Comparison of ENCODE assay signal across 16 cellular contexts in the genomic region with DNA sequence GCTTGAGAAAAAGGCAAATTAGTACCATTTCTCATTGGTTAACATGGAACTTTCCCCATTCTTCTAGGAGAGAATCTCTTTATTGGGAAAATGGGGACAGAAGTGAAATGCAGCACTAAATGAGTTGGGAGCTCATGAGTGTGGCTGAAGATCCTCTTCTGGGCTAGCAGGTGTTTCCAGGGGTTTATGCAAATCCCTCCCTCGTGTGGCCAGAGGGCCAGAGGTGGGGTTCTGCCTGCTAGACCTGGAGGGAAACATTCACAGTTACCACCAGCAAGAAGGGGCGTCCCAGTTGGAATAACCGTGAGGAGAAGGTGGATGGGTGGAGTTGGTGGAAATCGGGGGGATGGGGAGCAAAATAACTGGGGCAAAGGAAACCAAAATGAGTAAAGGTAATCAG.
DNase-seq lines count a peak whose midpoint lies in the region; ATAC-seq, FAIRE-seq and TF ChIP-seq lines count a peak whose summit lies in the region.
"Had no signal": no experiment of that assay in that cellular context is flagged by ENCODE, and none has a peak within 500 bp of the region (broad histone marks: within the 10 kb centered on the region; RNA-seq: fewer than 3 reads in every experiment).

No MANE protein-coding gene starts in this region.

- no peak overlapping the region for H3K4me3 ChIP-seq in BLaER1
- no peak overlapping the region for H3K4me3 ChIP-seq in OCI-LY7 (ENCODE audit: low read depth, low read length, poor library complexity, severe bottlenecking)
- H3K4me3 ChIP-seq in osteoblast (ENCODE audit: insufficient read depth, low read length) = no peak overlapping the region
- H3K4me3 ChIP-seq: GM23248 had no signal

- H3K36me3 ChIP-seq in BLaER1 (no peaks in the 10 kb centered on the region), OCI-LY7 (ENCODE audit: insufficient read depth, low read length) (no peaks in the 10 kb centered on the region), osteoblast (ENCODE audit: insufficient read depth, low read length) (no peaks in the 10 kb centered on the region)
- H3K36me3 ChIP-seq: BE2C had no signal

- no TSS peak for BruUV-seq in OCI-LY7 (replicated peaks; lab: Mats Ljungman, UMichigan)

- CTCF ChIA-PET in OCI-LY7 (lab: Charles Lee; ENCODE audit: unreplicated experiment) = no interaction called here

- TF ChIP-seq CTCF in OCI-LY7 (conservative IDR thresholded peaks at IDR 0.05; ENCODE audit: low read length) (no peak), osteoblast (IDR thresholded peaks at IDR 0.05; ENCODE audit: extremely low read depth, low read depth, low read length) (no peak)

- no peak for DNase-seq in GM12891 (ENCODE audit: insufficient read length, low spot score)
- peak; percentile 18 for DNase-seq in OCI-LY7 (ENCODE audit: low spot score)
- no peak for DNase-seq in osteoblast (ENCODE audit: insufficient read length, low spot score, missing footprints)
- no peak for DNase-seq in MV-4-11 (lab: John Stamatoyannopoulos, UW)
- DNase-seq in NCI-H748 (lab: John Stamatoyannopoulos, UW; ENCODE audit: unreplicated experiment) = no peak
- DNase-seq: BE2C; Caco-2; CD8-positive, alpha-beta memory T cell; DND-41; GF-D8 had no signal

- no peaks in the 10 kb centered on the region for H4K20me1 ChIP-seq in BLaER1
- H4K20me1 ChIP-seq in OCI-LY7 (ENCODE audit: insufficient read depth, low read length) = no peaks in the 10 kb centered on the region
- no peaks in the 10 kb centered on the region for H4K20me1 ChIP-seq in osteoblast (ENCODE audit: insufficient read depth, low read length)

- H3K4me2 ChIP-seq in BLaER1 (peak overlapping the region; percentile 60), OCI-LY7 (ENCODE audit: low read length) (peak overlapping the region; percentile 20; the same call in 1 of the 2 replicates), osteoblast (ENCODE audit: insufficient read depth, low read length) (no peak overlapping the region)

- no peaks in the 10 kb centered on the region for H3K79me2 ChIP-seq in OCI-LY7 (ENCODE audit: insufficient read depth, low read depth, low read length)
- no peaks in the 10 kb centered on the region for H3K79me2 ChIP-seq in osteoblast (ENCODE audit: insufficient read depth, low read length)

- peaks cover 53% of the 10 kb centered on the region for H3K4me1 ChIP-seq in BLaER1
- peaks cover 15% of the 10 kb centered on the region for H3K4me1 ChIP-seq in OCI-LY7 (ENCODE audit: insufficient read depth, low read length, poor library complexity, severe bottlenecking)
- H3K4me1 ChIP-seq in osteoblast (ENCODE audit: insufficient read depth, low read length) = peaks cover 19% of the 10 kb centered on the region
- H3K4me1 ChIP-seq: BE2C, Caco-2 had no signal

- no peak for FAIRE-seq in GM12891 (lab: Jason Lieb, UNC)
- FAIRE-seq: A204.1, H54 had no signal

- POLR2A ChIA-PET in OCI-LY7 (lab: Charles Lee) = interaction anchor here (0.6 to 1.3 kb wide), 3 partner anchors 113 to 559 kb away, joined by 4 to 6 read pairs (median 4); no protein-coding TSS in a partner anchor

- H3K9me3 ChIP-seq in BLaER1 = peaks cover 32% of the 10 kb centered on the region
- H3K9me3 ChIP-seq in OCI-LY7 (ENCODE audit: low read length) = 0 out of 2 replicates have a peak, but pooled peaks cover 3% of the 10 kb centered on the region
- H3K9me3 ChIP-seq in osteoblast (ENCODE audit: low read depth, low read length) = no peaks in the 10 kb centered on the region
- H3K9me3 ChIP-seq: BE2C, Caco-2 had no signal

- H3K9me2 ChIP-seq in OCI-LY7 (ENCODE audit: insufficient read depth, low read length) = no peaks in the 10 kb centered on the region

- H3K9ac ChIP-seq in BLaER1 = no peak overlapping the region
- H3K9ac ChIP-seq: GM23248 had no signal

- no peak overlapping the region for H3K27ac ChIP-seq in BLaER1
- H3K27ac ChIP-seq in OCI-LY7 (ENCODE audit: low read depth, low read length, poor library complexity, severe bottlenecking) = no peak overlapping the region
- H3K27ac ChIP-seq in osteoblast (ENCODE audit: low read depth, low read length) = peak overlapping the region; percentile 40
- H3K27ac ChIP-seq: GM23248 had no signal

- intact Hi-C loops in OCI-LY7 (cut with micrococcal nuclease; ENCODE audit: unreplicated experiment) = no loop called here

- no peaks in the 10 kb centered on the region for H3K27me3 ChIP-seq in BLaER1
- no peaks in the 10 kb centered on the region for H3K27me3 ChIP-seq in osteoblast (ENCODE audit: insufficient read depth, low read length)
- H3K27me3 ChIP-seq: BE2C had no signal

- no peak overlapping the region for H2AFZ ChIP-seq in OCI-LY7 (ENCODE audit: low read length)
- no peak overlapping the region for H2AFZ ChIP-seq in osteoblast (ENCODE audit: low read length)
- H2AFZ ChIP-seq: GM23248 had no signal

- no peak for ATAC-seq in GM19463 (IDR thresholded peaks at IDR 0.05; ENCODE audit: unreplicated experiment)
- ATAC-seq: HCT116 had no signal

- no peak for TF ChIP-seq POLR2A in GM12891 (IDR thresholded peaks at IDR 0.05; ENCODE audit: low read depth, low read length)

TF ChIP-seq in GM12891, 5 proteins besides CTCF, POLR2A, EP300 and RAD21:
- TF ChIP-seq SPI1 (IDR thresholded peaks at IDR 0.05; ENCODE audit: low read depth, low read length) (no peak), POU2F2 (IDR thresholded peaks at IDR 0.05; ENCODE audit: low read depth, low read length) (peak; percentile 66; the same call in 1 of the 2 replicates)
